Comparison of ENCODE assay signal across 19 cellular contexts in the genomic region with DNA sequence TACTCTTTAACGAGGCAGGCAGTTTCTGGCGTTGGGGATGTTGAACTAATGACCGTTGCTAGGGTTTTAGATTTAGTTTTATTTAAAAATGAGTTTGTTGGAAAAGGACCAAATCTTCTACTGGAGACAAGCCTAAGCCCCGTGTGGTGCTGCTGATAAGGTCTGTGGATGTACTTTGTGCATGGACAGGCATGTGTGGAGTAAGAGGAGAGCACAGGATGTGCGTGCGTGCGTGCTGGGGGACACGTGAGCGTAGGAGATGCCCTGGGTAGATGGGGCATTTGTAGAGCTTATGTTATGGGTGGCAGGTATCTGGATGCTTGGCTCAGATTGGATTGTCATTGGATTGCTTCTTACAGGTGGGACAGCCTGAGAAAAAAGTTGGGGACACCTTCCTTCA. TPM values are rescaled to one million over a fixed set of nuclear protein-coding genes. Genes with fewer than 3 reads are reported as not detected.
"Had no signal": no experiment of that assay in that cellular context is flagged by ENCODE, and none has a peak within 500 bp of the region (broad histone marks: within the 10 kb centered on the region; RNA-seq: fewer than 3 reads in every experiment).

No MANE protein-coding gene starts in this region.

- H3K27ac ChIP-seq: neutrophil, ovary, prostate gland had no signal

- H3K9me3 ChIP-seq: neutrophil, ovary, prostate gland had no signal

- H3K27me3 ChIP-seq: ovary had no signal

- ATAC-seq: natural killer cell treated with Interleukin-12 subunit alpha and Interleukin-12 subunit beta and Interleukin-15 and Interleukin-18, amount 100 ng/mL, for 72 hours; sciatic nerve; WTC11 had no signal

- H3K4me3 ChIP-seq: ovary, prostate gland, smooth muscle cell had no signal

- H3K4me2 ChIP-seq: smooth muscle cell had no signal

- DNase-seq: activated CD4-positive, alpha-beta memory T cell treated with anti-CD3 and anti-CD28 coated beads for 36 hours; activated CD4-positive, alpha-beta T cell treated with anti-CD3 and anti-CD28 coated beads for 48 hours; activated naive CD4-positive, alpha-beta T cell treated with Interleukin-2 at 50 U/mL for 16 hours; activated naive CD8-positive, alpha-beta T cell treated with anti-CD3 and anti-CD28 coated beads, Interleukin-2, amount 10 ng/mL, durations not matched to agents 7 days and 5 days; activated T-cell treated with anti-CD3 and anti-CD28 coated beads, Interleukin-2, amount 50 U/mL, for 48 hours; amygdala; hippocampal formation; kidney glomerular epithelial cell; stimulated activated CD4-positive, alpha-beta T cell treated with anti-CD3 and anti-CD28 coated beads, Interleukin-2, amount 100 ng/mL, for 48 hours; stimulated activated naive CD4-positive, alpha-beta T cell; T1000 had no signal

- FAIRE-seq: endometrium had no signal

- H3K36me3 ChIP-seq: neutrophil, ovary, prostate gland had no signal

RNA-seq across cellular contexts. Expression of a gene that starts 5.7 kb away (rescaled TPM):
- total RNA-seq: activated CD4-positive, alpha-beta memory T cell treated with anti-CD3 and anti-CD28 coated beads for 36 hours; activated naive CD8-positive, alpha-beta T cell treated with anti-CD3 and anti-CD28 coated beads, Interleukin-2, amount 10 ng/mL, durations not matched to agents 7 days and 5 days; natural killer cell treated with Interleukin-12 subunit alpha and Interleukin-12 subunit beta and Interleukin-15 and Interleukin-18, amount 100 ng/mL, for 72 hours had no signal
